Comparison of ENCODE assay signal across 26 cellular contexts in genomic region chr11:17431139-17431538, GRCh38. TPM values are rescaled to one million over a fixed set of nuclear protein-coding genes. Genes with fewer than 3 reads are reported as not detected.
DNase-seq lines count a peak whose midpoint lies in the region; ATAC-seq and TF ChIP-seq lines count a peak whose summit lies in the region.
"Had no signal": no experiment of that assay in that cellular context is flagged by ENCODE, and none has a peak within 500 bp of the region (broad histone marks: within the 10 kb centered on the region; RNA-seq: fewer than 3 reads in every experiment).

No MANE protein-coding gene starts in this region.

- no peaks in the 10 kb centered on the region for H3K27me3 ChIP-seq in aorta (ENCODE audit: control insufficient read depth in 1 of 2, insufficient read depth in 2 of 2, low read length in 1 of 2)

- no peaks in the 10 kb centered on the region for H3K9me3 Mint-ChIP-seq in neural crest cell
- H3K9me3 Mint-ChIP-seq: activated naive CD4-positive, alpha-beta T cell treated with anti-CD3 and anti-CD28 coated beads, Interleukin-2, amount 50 U/mL, for 72 hours; activated T-helper 1 cell treated with anti-CD3 and anti-CD28 coated beads, Interleukin-12 subunit alpha, Interleukin-12 subunit beta, Interleukin-2, Interleukin-4 antibody, amounts not matched to agents 30 ng/mL and 10 ng/mL and 1 ng/mL, durations not matched to agents 14 hours and 24 hours and 36 hours; effector memory CD8-positive, alpha-beta T cell; T-cell had no signal

- H3K4me1 Mint-ChIP-seq in neural crest cell = peaks cover 54% of the 10 kb centered on the region
- H3K4me1 Mint-ChIP-seq: T-cell had no signal

- no peak overlapping the region for H3K4me3 ChIP-seq in coronary artery
- H3K4me3 ChIP-seq in aorta (ENCODE audit: low read length in 2 of 2) = no peak overlapping the region

- ATAC-seq in aorta (ENCODE audit: low FRiP score) = peak; percentile 40
- ATAC-seq in HG03097 (IDR thresholded peaks at IDR 0.05; ENCODE audit: low FRiP score, unreplicated experiment) = no peak
- ATAC-seq: activated naive CD4-positive, alpha-beta T cell treated with anti-CD3 and anti-CD28 coated beads, Interleukin-2, amount 50 U/mL, for 72 hours; effector memory CD8-positive, alpha-beta T cell; esophagus mucosa; T-cell had no signal

- peak; percentile 28 for DNase-seq in NCI-H2171 (lab: John Stamatoyannopoulos, UW)
- no peak for DNase-seq in coronary artery (ENCODE audit: low spot score)
- DNase-seq in neural crest cell (ENCODE audit: low read depth, low spot score) = no peak
- no peak for DNase-seq in aorta
- DNase-seq in T-helper 2 cell = no peak
- DNase-seq in activated CD4-positive, CD25-positive, alpha-beta regulatory T cell (lab: John Stamatoyannopoulos, UW) = no peak
- DNase-seq: activated CD4-positive, alpha-beta T cell treated with anti-CD3 and anti-CD28 coated beads for 48 hours; effector memory CD8-positive, alpha-beta T cell; glutamatergic neuron; kidney glomerular epithelial cell; mesendoderm; NCI-H1694; NCI-H2227 treated with DMSO at 0.1 percent for 48 hours; NCI-H774; OCI-M1; retina; Right ventricle myocardium superior; stimulated activated CD4-positive, alpha-beta T cell treated with anti-CD3 and anti-CD28 coated beads, Interleukin-12 subunit alpha, Interleukin-12 subunit beta, amount 100 ng/mL, for 4 hours; T-cell had no signal

- no peaks in the 10 kb centered on the region for H3K4me1 ChIP-seq in aorta (ENCODE audit: control insufficient read depth in 1 of 2, insufficient read depth in 2 of 2, low read length in 2 of 2)

- H3K27me3 Mint-ChIP-seq in neural crest cell (ENCODE audit: low read depth) = no peaks in the 10 kb centered on the region

- intact Hi-C loops in aorta (cut with DNase I) = no loop called here

- no peaks in the 10 kb centered on the region for H3K9me3 ChIP-seq in aorta (ENCODE audit: control insufficient read depth, low read length)

- TF ChIP-seq CTCF in coronary artery (IDR thresholded peaks at IDR 0.05) (no peak), neural crest cell (conservative IDR thresholded peaks at IDR 0.05) (no peak)

- H3K27ac ChIP-seq in coronary artery (peak overlapping the region; percentile 7 to 43), aorta (ENCODE audit: low read depth in 1 of 2, low read length in 2 of 2) (no peak overlapping the region)
- H3K27ac ChIP-seq: KMS-11 had no signal

- H3K27ac Mint-ChIP-seq in neural crest cell (ENCODE audit: unreplicated experiment) = peak overlapping the region; percentile 16
- H3K27ac Mint-ChIP-seq: activated naive CD4-positive, alpha-beta T cell treated with anti-CD3 and anti-CD28 coated beads, Interleukin-2, amount 50 U/mL, for 72 hours; activated T-helper 1 cell treated with anti-CD3 and anti-CD28 coated beads, Interleukin-12 subunit alpha, Interleukin-12 subunit beta, Interleukin-2, Interleukin-4 antibody, amounts not matched to agents 30 ng/mL and 10 ng/mL and 1 ng/mL, durations not matched to agents 14 hours and 24 hours and 36 hours; effector memory CD8-positive, alpha-beta T cell; T-cell had no signal

- WGBS in aorta, 2 donors = 15 to 29% methylated on average over 8 of the region's 8 CpGs

- no peak overlapping the region for H3K4me3 Mint-ChIP-seq in neural crest cell
- H3K4me3 Mint-ChIP-seq: activated T-helper 1 cell treated with anti-CD3 and anti-CD28 coated beads, Interleukin-12 subunit alpha, Interleukin-12 subunit beta, Interleukin-2, Interleukin-4 antibody, amounts not matched to agents 30 ng/mL and 10 ng/mL and 1 ng/mL, durations not matched to agents 14 hours and 24 hours and 36 hours; effector memory CD8-positive, alpha-beta T cell; T-cell had no signal

- H3K36me3 Mint-ChIP-seq in neural crest cell (ENCODE audit: low read depth) = no peaks in the 10 kb centered on the region
- H3K36me3 Mint-ChIP-seq: activated naive CD4-positive, alpha-beta T cell treated with anti-CD3 and anti-CD28 coated beads, Interleukin-2, amount 50 U/mL, for 72 hours; T-cell had no signal

- H3K36me3 ChIP-seq in aorta (ENCODE audit: control insufficient read depth in 1 of 2, insufficient read depth in 2 of 2, low read length in 1 of 2) = no peaks in the 10 kb centered on the region

RNA-seq across cellular contexts. Expression of gene KCNJ11, which starts 42.7 kb away (rescaled TPM):
- total RNA-seq in neural crest cell = 2.3 TPM in 2 replicates
- total RNA-seq in aorta = 1 to 10 TPM; 1.0 to 1.3 TPM
- 1 to 10 TPM; 1.6 to 3.8 TPM for polyA plus RNA-seq in aorta
- total RNA-seq: chondrocyte had no signal

RNA-seq across cellular contexts. Expression of gene ABCC8, which starts 45.5 kb away (rescaled TPM):
- total RNA-seq in neural crest cell = 4.6 and 6.1 TPM in 2 replicates
- 1 to 10 TPM in 1 of 2 donors, under 1 TPM in 1; 0.32 to 2.5 TPM for total RNA-seq in aorta
- under 1 TPM in 1 of 2 donors, not detected in 1; 0.59 TPM for polyA plus RNA-seq in aorta
- total RNA-seq: activated naive CD4-positive, alpha-beta T cell treated with anti-CD3 and anti-CD28 coated beads, Interleukin-2, amount 50 U/mL, for 72 hours; chondrocyte; esophagus mucosa; osteoblast; T-cell had no signal

Comparison
In these comparisons a context has a peak if more than half of its experiments do, and no peak if none do; other contexts are left out.
1. H3K27ac ChIP-seq: peak in coronary artery (2 of 2); none in aorta (0 of 2).